20 cellular contexts compared by ENCODE assay signal in genomic region chr6:130847546-130847945, GRCh38. TPM values are rescaled to one million over a fixed set of nuclear protein-coding genes. Genes with fewer than 3 reads are reported as not detected.
A peak's percentile ranks its signal among the peaks of the same experiment; 100 is the strongest.
DNase-seq lines count a peak whose midpoint lies in the region; ATAC-seq, FAIRE-seq and TF ChIP-seq lines count a peak whose summit lies in the region.
"Had no signal": no experiment of that assay in that cellular context is flagged by ENCODE, and none has a peak within 500 bp of the region (broad histone marks: within the 10 kb centered on the region; RNA-seq: fewer than 3 reads in every experiment).

No MANE protein-coding gene starts in this region.

- peak; percentile 43 for FAIRE-seq in islet of Langerhans (lab: Jason Lieb, UNC)
- FAIRE-seq: H1 had no signal

- ATAC-seq in stimulated activated naive B cell treated with anti-CD40 and anti-IgM and Interleukin-4, amounts not matched to agents 10 μg/mL and 1 μg/mL and 100 μg/mL, for 72 hours (replicated peaks), result peak; percentile 24 to 41
- no peak for ATAC-seq in HG03354 (IDR thresholded peaks at IDR 0.05; ENCODE audit: poor library complexity, severe bottlenecking, unreplicated experiment)

- no peak for DNase-seq in SK-N-MC (ENCODE audit: low read depth, low spot score)
- DNase-seq in stimulated activated naive B cell treated with anti-CD40 and anti-IgM and Interleukin-4, amounts not matched to agents 10 μg/mL and 1 μg/mL and 100 μg/mL, for 72 hours, result no peak
- no peak for DNase-seq in suprapubic skin (ENCODE audit: low spot score in 2 of 2)
- DNase-seq in erythroblast (lab: John Stamatoyannopoulos, UW), result no peak
- DNase-seq: Caco-2; CD4-positive, CD25-positive, alpha-beta regulatory T cell; DMS153; MG63; NCI-H1092 treated with DMSO at 0.1 percent for 48 hours; NCI-H1694; NCI-H2107; NCI-H2227 treated with DMSO at 0.1 percent for 48 hours; NCI-H524 treated with DMSO at 0.1 percent for 48 hours; Peyer's patch; SIG-M5 had no signal

- peak overlapping the region in 8 of 11 experiments; percentile 13 to 64 (median 32); a peak in 11 of 22 replicates for H3K9ac ChIP-seq in BLaER1 treated with 17β-estradiol and CSF1 and Interleukin-3, amounts not matched to agents 10 nM and 100 nM
- no peak overlapping the region for H3K9ac ChIP-seq in SK-N-MC (ENCODE audit: insufficient read length)
- H3K9ac ChIP-seq: KMS-11 had no signal

- TF ChIP-seq POLR2A in suprapubic skin (IDR thresholded peaks at IDR 0.05), result no peak
- TF ChIP-seq POLR2A in erythroblast (IDR thresholded peaks at IDR 0.05; ENCODE audit: low read length), result no peak

- H3K9me3 ChIP-seq in BLaER1 treated with 17β-estradiol and CSF1 and Interleukin-3, amounts not matched to agents 10 nM and 100 nM (replicated peaks in 1 of 11), result no peaks in the 10 kb centered on the region
- H3K9me3 ChIP-seq in SK-N-MC (ENCODE audit: low read depth, low read length) (no peaks in the 10 kb centered on the region), suprapubic skin (no peaks in the 10 kb centered on the region)
- H3K9me3 ChIP-seq: Caco-2, MG63, Peyer's patch had no signal

- peak overlapping the region in 1 of 2 donors; percentile 1 for H3K4me3 Mint-ChIP-seq in stimulated activated naive B cell treated with anti-CD40 and anti-IgM and Interleukin-4, amounts not matched to agents 10 μg/mL and 1 μg/mL and 100 μg/mL, for 72 hours
- H3K4me3 Mint-ChIP-seq: CD4-positive, CD25-positive, alpha-beta regulatory T cell had no signal

- H3K27ac Mint-ChIP-seq in stimulated activated naive B cell treated with anti-CD40 and anti-IgM and Interleukin-4, amounts not matched to agents 10 μg/mL and 1 μg/mL and 100 μg/mL, for 72 hours, result peak overlapping the region; percentile 44

- H3K9me3 Mint-ChIP-seq in stimulated activated naive B cell treated with anti-CD40 and anti-IgM and Interleukin-4, amounts not matched to agents 10 μg/mL and 1 μg/mL and 100 μg/mL, for 72 hours, result no peaks in the 10 kb centered on the region
- H3K9me3 Mint-ChIP-seq: CD4-positive, CD25-positive, alpha-beta regulatory T cell had no signal

- H3K27ac ChIP-seq in BLaER1 treated with 17β-estradiol and CSF1 and Interleukin-3, amounts not matched to agents 10 nM and 100 nM, result peak overlapping the region in 9 of 11 experiments; percentile 17 to 63 (median 45); a peak in 13 of 22 replicates
- H3K27ac ChIP-seq in SK-N-MC, result peak overlapping the region; percentile 56; the same call in 1 of the 2 replicates
- no peak overlapping the region for H3K27ac ChIP-seq in suprapubic skin
- H3K27ac ChIP-seq: KMS-11, Peyer's patch had no signal

- no peak for TF ChIP-seq EP300 in suprapubic skin (IDR thresholded peaks at IDR 0.05)

- peak overlapping the region in 6 of 10 experiments; percentile 9 to 45 (median 20); a peak in 10 of 20 replicates for H3K4me3 ChIP-seq in BLaER1 treated with 17β-estradiol and CSF1 and Interleukin-3, amounts not matched to agents 10 nM and 100 nM
- no peak overlapping the region for H3K4me3 ChIP-seq in SK-N-MC
- no peak overlapping the region for H3K4me3 ChIP-seq in suprapubic skin
- H3K4me3 ChIP-seq: MG63, Peyer's patch had no signal

- no peak for TF ChIP-seq CTCF in suprapubic skin (IDR thresholded peaks at IDR 0.05)

- no peaks in the 10 kb centered on the region for H3K27me3 Mint-ChIP-seq in stimulated activated naive B cell treated with anti-CD40 and anti-IgM and Interleukin-4, amounts not matched to agents 10 μg/mL and 1 μg/mL and 100 μg/mL, for 72 hours
- H3K27me3 Mint-ChIP-seq: CD4-positive, CD25-positive, alpha-beta regulatory T cell had no signal

- 64% methylated on average over 3 of the region's 3 CpGs for WGBS in suprapubic skin

- peaks cover 23 to 36% of the 10 kb centered on the region in 2 donors for H3K4me1 Mint-ChIP-seq in stimulated activated naive B cell treated with anti-CD40 and anti-IgM and Interleukin-4, amounts not matched to agents 10 μg/mL and 1 μg/mL and 100 μg/mL, for 72 hours

- H3K36me3 Mint-ChIP-seq in stimulated activated naive B cell treated with anti-CD40 and anti-IgM and Interleukin-4, amounts not matched to agents 10 μg/mL and 1 μg/mL and 100 μg/mL, for 72 hours, result peaks cover 10 to 25% of the 10 kb centered on the region in 2 donors
- H3K36me3 Mint-ChIP-seq: CD4-positive, CD25-positive, alpha-beta regulatory T cell had no signal

- no peaks in the 10 kb centered on the region for H4K20me1 ChIP-seq in BLaER1 treated with 17β-estradiol and CSF1 and Interleukin-3, amounts not matched to agents 10 nM and 100 nM

- H3K27me3 ChIP-seq in BLaER1 treated with 17β-estradiol and CSF1 and Interleukin-3, amounts not matched to agents 10 nM and 100 nM, result no peaks in the 10 kb centered on the region
- no peaks in the 10 kb centered on the region for H3K27me3 ChIP-seq in suprapubic skin
- H3K27me3 ChIP-seq: MG63, Peyer's patch had no signal

- peak overlapping the region; percentile 55 to 87 (median 77) for H3K4me2 ChIP-seq in BLaER1 treated with 17β-estradiol and CSF1 and Interleukin-3, amounts not matched to agents 10 nM and 100 nM
- H3K4me2 ChIP-seq: KMS-11 had no signal

- H3K4me1 ChIP-seq in BLaER1 treated with 17β-estradiol and CSF1 and Interleukin-3, amounts not matched to agents 10 nM and 100 nM, result peaks cover 23 to 79% (median 51%) of the 10 kb centered on the region in 10 experiments; a peak in 19 of 20 replicates
- no peaks in the 10 kb centered on the region for H3K4me1 ChIP-seq in suprapubic skin
- H3K4me1 ChIP-seq: Caco-2, Peyer's patch had no signal

- H3K36me3 ChIP-seq in BLaER1 treated with 17β-estradiol and CSF1 and Interleukin-3, amounts not matched to agents 10 nM and 100 nM, result peaks cover 0 to 19% (median 5%) of the 10 kb centered on the region in 11 experiments; a peak in 12 of 22 replicates
- no peaks in the 10 kb centered on the region for H3K36me3 ChIP-seq in SK-N-MC (ENCODE audit: insufficient read depth, low read length)
- no peaks in the 10 kb centered on the region for H3K36me3 ChIP-seq in suprapubic skin
- H3K36me3 ChIP-seq: MG63, Peyer's patch had no signal

RNA-seq across cellular contexts. Expression of gene SMLR1, which starts 20.3 kb away (rescaled TPM):
- total RNA-seq in suprapubic skin, result not detected
- total RNA-seq: CD4-positive, CD25-positive, alpha-beta regulatory T cell; H1 had no signal

Comparison
In these comparisons a context has a peak if more than half of its experiments do, and no peak if none do; other contexts are left out.
1. H3K4me3 ChIP-seq: peak in BLaER1 treated with 17β-estradiol and CSF1 and Interleukin-3, amounts not matched to agents 10 nM and 100 nM (6 of 10); none in SK-N-MC (single experiment) and suprapubic skin (single experiment).